Comparison of ENCODE assay signal across 1 cellular context in genomic region chr14:74493343-74494261, GRCh38.
TF ChIP-seq lines count a peak whose summit lies in the region.

A gene with protein sequence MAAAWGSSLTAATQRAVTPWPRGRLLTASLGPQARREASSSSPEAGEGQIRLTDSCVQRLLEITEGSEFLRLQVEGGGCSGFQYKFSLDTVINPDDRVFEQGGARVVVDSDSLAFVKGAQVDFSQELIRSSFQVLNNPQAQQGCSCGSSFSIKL (plus strand): TSS chr14:74493765. CDS start chr14:74493775, 10 bp downstream.

TF ChIP-seq in HEK293, 187 proteins besides CTCF, POLR2A, EP300 and RAD21 (continued from another document and continues in another):
- TF ChIP-seq KLF8 (tag by site-specific recombination; IDR thresholded peaks at IDR 0.05) (peak; percentile 41; the same call in 1 of the 2 replicates), ZNF132 (tag by site-specific recombination; IDR thresholded peaks at IDR 0.05; ENCODE audit: borderline replicate concordance) (no peak), ZNF184 (tag by site-specific recombination; IDR thresholded peaks at IDR 0.05) (no peak), ZNF155 (tag by site-specific recombination; IDR thresholded peaks at IDR 0.05) (no peak), GLIS1 (tag by site-specific recombination; IDR thresholded peaks at IDR 0.05) (peak; percentile 59), ZBTB7A (tag by site-specific recombination; IDR thresholded peaks at IDR 0.05; ENCODE audit: low read depth) (peak; percentile 90), ZNF629 (tag by site-specific recombination; IDR thresholded peaks at IDR 0.05) (0 out of 2 replicates have a peak, but pooled peaks have one; percentile 30), ZNF654 (tag by site-specific recombination; IDR thresholded peaks at IDR 0.05; ENCODE audit: low read depth) (no peak), ZBTB20 (tag by site-specific recombination; IDR thresholded peaks at IDR 0.05) (peak; percentile 41; the same call in 1 of the 2 replicates), PATZ1 (tag by site-specific recombination; IDR thresholded peaks at IDR 0.05) (peak; percentile 24), ZEB2 (tag by site-specific recombination; IDR thresholded peaks at IDR 0.05) (peak; percentile 50), ZNF394 (tag by site-specific recombination; IDR thresholded peaks at IDR 0.05; ENCODE audit: borderline replicate concordance) (peak; percentile 23; the same call in 1 of the 2 replicates), KLF16 (tag by site-specific recombination; IDR thresholded peaks at IDR 0.05) (peak; percentile 59; the same call in 1 of the 2 replicates), KLF9 (tag by site-specific recombination; IDR thresholded peaks at IDR 0.05; ENCODE audit: low read depth) (peak; percentile 17; the same call in 1 of the 2 replicates), ZNF174 (tag by site-specific recombination; IDR thresholded peaks at IDR 0.05) (no peak), ZNF121 (tag by site-specific recombination; IDR thresholded peaks at IDR 0.05) (no peak), IKZF3 (tag by site-specific recombination; IDR thresholded peaks at IDR 0.05) (no peak), ZNF660 (tag by site-specific recombination; IDR thresholded peaks at IDR 0.05) (no peak), ZFHX2 (tag by site-specific recombination; conservative IDR thresholded peaks at IDR 0.05) (peak; percentile 68), ZNF10 (tag by site-specific recombination; IDR thresholded peaks at IDR 0.05) (no peak), SETDB1 (IDR thresholded peaks at IDR 0.05; ENCODE audit: insufficient read length, low read length) (no peak), YY1 (tag by site-specific recombination; IDR thresholded peaks at IDR 0.05) (peak; percentile 69; the same call in 1 of the 2 replicates), ZNF114 (tag by site-specific recombination; IDR thresholded peaks at IDR 0.05) (no peak), HOXC10 (CRISPR knock-in tag; IDR thresholded peaks at IDR 0.05) (no peak), ZBTB48 (tag by site-specific recombination; IDR thresholded peaks at IDR 0.05) (peak; percentile 88), ZNF140 (tag by site-specific recombination; IDR thresholded peaks at IDR 0.05) (no peak), ZNF585B (tag by site-specific recombination; IDR thresholded peaks at IDR 0.05) (no peak), ZNF112 (tag by site-specific recombination; IDR thresholded peaks at IDR 0.05) (no peak), ZNF23 (tag by site-specific recombination; IDR thresholded peaks at IDR 0.05; ENCODE audit: borderline replicate concordance) (no peak), EGR2 (tag by site-specific recombination; IDR thresholded peaks at IDR 0.05; ENCODE audit: low read depth) (0 out of 2 replicates have a peak, but pooled peaks have one; percentile 9), ZIC2 (tag by site-specific recombination; IDR thresholded peaks at IDR 0.05) (no peak), ZNF211 (tag by site-specific recombination; IDR thresholded peaks at IDR 0.05; ENCODE audit: low read depth) (no peak), ZSCAN16 (tag by site-specific recombination; IDR thresholded peaks at IDR 0.05) (no peak), ZNF146 (tag by site-specific recombination; IDR thresholded peaks at IDR 0.05) (no peak), ZNF610 (tag by site-specific recombination; IDR thresholded peaks at IDR 0.05; ENCODE audit: borderline replicate concordance) (peak; percentile 59; the same call in 1 of the 2 replicates), ZFP41 (tag by site-specific recombination; IDR thresholded peaks at IDR 0.05; ENCODE audit: borderline replicate concordance) (no peak), ZNF433 (tag by site-specific recombination; IDR thresholded peaks at IDR 0.05; ENCODE audit: low read depth) (no peak), ZNF791 (tag by site-specific recombination; IDR thresholded peaks at IDR 0.05) (no peak), ZNF335 (tag by site-specific recombination; conservative IDR thresholded peaks at IDR 0.05) (peak; percentile 85), ZNF223 (tag by site-specific recombination; IDR thresholded peaks at IDR 0.05) (no peak), ZSCAN18 (tag by site-specific recombination; IDR thresholded peaks at IDR 0.05) (no peak), ZNF792 (tag by site-specific recombination; IDR thresholded peaks at IDR 0.05) (no peak), ZNF785 (tag by site-specific recombination; IDR thresholded peaks at IDR 0.05) (no peak), ZNF626 (tag by site-specific recombination; IDR thresholded peaks at IDR 0.05) (no peak), ZXDB (tag by site-specific recombination; IDR thresholded peaks at IDR 0.05) (peak; percentile 71), SALL2 (tag by site-specific recombination; IDR thresholded peaks at IDR 0.05; ENCODE audit: borderline replicate concordance) (no peak), ZNF311 (tag by site-specific recombination; IDR thresholded peaks at IDR 0.05; ENCODE audit: borderline replicate concordance) (no peak), ZBTB8A (tag by site-specific recombination; IDR thresholded peaks at IDR 0.05) (0 out of 2 replicates have a peak, but pooled peaks have one; percentile 18), ZNF404 (tag by site-specific recombination; IDR thresholded peaks at IDR 0.05) (no peak), ZNF707 (tag by site-specific recombination; IDR thresholded peaks at IDR 0.05) (no peak), GLI2 (tag by site-specific recombination; IDR thresholded peaks at IDR 0.05; ENCODE audit: borderline replicate concordance, low read depth) (no peak), TCF7L2 (IDR thresholded peaks at IDR 0.05; ENCODE audit: borderline replicate concordance, low read depth, low read length) (no peak), ZNF692 (tag by site-specific recombination; IDR thresholded peaks at IDR 0.05) (no peak), PRDM10 (tag by site-specific recombination; IDR thresholded peaks at IDR 0.05) (no peak), AEBP2 (tag by site-specific recombination; IDR thresholded peaks at IDR 0.05; ENCODE audit: borderline replicate concordance) (no peak), ZFP3 (tag by site-specific recombination; IDR thresholded peaks at IDR 0.05; ENCODE audit: low read depth) (no peak), ZNF837 (tag by site-specific recombination; IDR thresholded peaks at IDR 0.05) (no peak)
- TF ChIP-seq, protein P1, sequence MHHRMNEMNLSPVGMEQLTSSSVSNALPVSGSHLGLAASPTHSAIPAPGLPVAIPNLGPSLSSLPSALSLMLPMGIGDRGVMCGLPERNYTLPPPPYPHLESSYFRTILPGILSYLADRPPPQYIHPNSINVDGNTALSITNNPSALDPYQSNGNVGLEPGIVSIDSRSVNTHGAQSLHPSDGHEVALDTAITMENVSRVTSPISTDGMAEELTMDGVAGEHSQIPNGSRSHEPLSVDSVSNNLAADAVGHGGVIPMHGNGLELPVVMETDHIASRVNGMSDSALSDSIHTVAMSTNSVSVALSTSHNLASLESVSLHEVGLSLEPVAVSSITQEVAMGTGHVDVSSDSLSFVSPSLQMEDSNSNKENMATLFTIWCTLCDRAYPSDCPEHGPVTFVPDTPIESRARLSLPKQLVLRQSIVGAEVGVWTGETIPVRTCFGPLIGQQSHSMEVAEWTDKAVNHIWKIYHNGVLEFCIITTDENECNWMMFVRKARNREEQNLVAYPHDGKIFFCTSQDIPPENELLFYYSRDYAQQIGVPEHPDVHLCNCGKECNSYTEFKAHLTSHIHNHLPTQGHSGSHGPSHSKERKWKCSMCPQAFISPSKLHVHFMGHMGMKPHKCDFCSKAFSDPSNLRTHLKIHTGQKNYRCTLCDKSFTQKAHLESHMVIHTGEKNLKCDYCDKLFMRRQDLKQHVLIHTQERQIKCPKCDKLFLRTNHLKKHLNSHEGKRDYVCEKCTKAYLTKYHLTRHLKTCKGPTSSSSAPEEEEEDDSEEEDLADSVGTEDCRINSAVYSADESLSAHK (tag by site-specific recombination; IDR thresholded peaks at IDR 0.05) = no peak
- TF ChIP-seq, protein P2, sequence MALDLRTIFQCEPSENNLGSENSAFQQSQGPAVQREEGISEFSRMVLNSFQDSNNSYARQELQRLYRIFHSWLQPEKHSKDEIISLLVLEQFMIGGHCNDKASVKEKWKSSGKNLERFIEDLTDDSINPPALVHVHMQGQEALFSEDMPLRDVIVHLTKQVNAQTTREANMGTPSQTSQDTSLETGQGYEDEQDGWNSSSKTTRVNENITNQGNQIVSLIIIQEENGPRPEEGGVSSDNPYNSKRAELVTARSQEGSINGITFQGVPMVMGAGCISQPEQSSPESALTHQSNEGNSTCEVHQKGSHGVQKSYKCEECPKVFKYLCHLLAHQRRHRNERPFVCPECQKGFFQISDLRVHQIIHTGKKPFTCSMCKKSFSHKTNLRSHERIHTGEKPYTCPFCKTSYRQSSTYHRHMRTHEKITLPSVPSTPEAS (tag by site-specific recombination; IDR thresholded peaks at IDR 0.05) = no peak
- TF ChIP-seq, protein P3, sequence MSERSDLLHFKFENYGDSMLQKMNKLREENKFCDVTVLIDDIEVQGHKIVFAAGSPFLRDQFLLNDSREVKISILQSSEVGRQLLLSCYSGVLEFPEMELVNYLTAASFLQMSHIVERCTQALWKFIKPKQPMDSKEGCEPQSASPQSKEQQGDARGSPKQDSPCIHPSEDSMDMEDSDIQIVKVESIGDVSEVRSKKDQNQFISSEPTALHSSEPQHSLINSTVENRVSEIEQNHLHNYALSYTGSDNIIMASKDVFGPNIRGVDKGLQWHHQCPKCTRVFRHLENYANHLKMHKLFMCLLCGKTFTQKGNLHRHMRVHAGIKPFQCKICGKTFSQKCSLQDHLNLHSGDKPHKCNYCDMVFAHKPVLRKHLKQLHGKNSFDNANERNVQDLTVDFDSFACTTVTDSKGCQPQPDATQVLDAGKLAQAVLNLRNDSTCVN (tag by site-specific recombination; optimal IDR thresholded peaks at IDR 0.05) = peak; percentile 13
